ENCODE assay signal across 12 cellular contexts in the genomic region with DNA sequence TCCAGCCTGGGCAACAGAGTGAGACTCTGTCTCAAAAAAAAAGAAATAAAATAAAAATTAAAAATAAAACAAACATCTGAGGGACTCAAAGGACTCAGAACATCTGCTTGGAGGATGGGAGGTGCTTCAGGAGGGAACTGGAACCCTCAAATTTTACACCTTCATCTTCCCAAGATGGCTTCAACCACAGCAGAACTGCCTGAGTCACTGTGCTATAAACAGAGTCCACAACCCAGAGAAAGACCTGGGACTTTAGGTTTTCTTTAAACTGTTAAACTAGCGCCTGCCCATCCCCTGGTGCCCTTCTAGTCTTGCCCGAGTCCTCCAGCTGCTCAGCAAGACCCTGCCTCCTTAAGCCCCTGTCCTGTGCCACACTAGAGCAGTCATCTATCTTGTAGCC. TPM values are rescaled to one million over a fixed set of nuclear protein-coding genes. Genes with fewer than 3 reads are reported as not detected.
DNase-seq lines count a peak whose midpoint lies in the region; ATAC-seq, FAIRE-seq and TF ChIP-seq lines count a peak whose summit lies in the region.
"Had no signal": no experiment of that assay in that cellular context is flagged by ENCODE, and none has a peak within 500 bp of the region (broad histone marks: within the 10 kb centered on the region; RNA-seq: fewer than 3 reads in every experiment).

No MANE protein-coding gene starts in this region.

- H3K4me1 Mint-ChIP-seq in activated T-helper 17 cell treated with anti-CD3 and anti-CD28 coated beads, Interleukin-2, amount 50 U/mL, for 72 hours: peaks cover 45% of the 10 kb centered on the region

- peak overlapping the region in 6 of 8 donors; percentile 47 to 87 (median 70) for H3K27ac ChIP-seq in spleen
- no peak overlapping the region for H3K27ac ChIP-seq in testis

- peaks cover 80% of the 10 kb centered on the region for H3K36me3 Mint-ChIP-seq in activated T-helper 17 cell treated with anti-CD3 and anti-CD28 coated beads, Interleukin-2, amount 50 U/mL, for 72 hours (ENCODE audit: low read depth)
- H3K36me3 Mint-ChIP-seq: type B pancreatic cell had no signal

- H3K36me3 ChIP-seq in spleen: peaks cover 0 to 35% (median 2%) of the 10 kb centered on the region in 6 donors
- no peaks in the 10 kb centered on the region for H3K36me3 ChIP-seq in testis (ENCODE audit: low read depth, missing control alignments)

- H3K4me3 Mint-ChIP-seq in activated T-helper 17 cell treated with anti-CD3 and anti-CD28 coated beads, Interleukin-2, amount 50 U/mL, for 72 hours: peak overlapping the region; percentile 81
- H3K4me3 Mint-ChIP-seq: dendritic cell treated with granulocyte-macrophage colony-stimulating factor and Interleukin-4, amounts not matched to agents 40 ng/mL and 50 ng/mL, for 4 days; GM23338; type B pancreatic cell had no signal

- WGBS in spleen, 5 donors: 59 to 82% (median 79%) methylated on average over 2 of the region's 2 CpGs
- WGBS in testis, 2 donors: 92 to 94% methylated on average over 2 of the region's 2 CpGs

- H3K27ac Mint-ChIP-seq in activated T-helper 17 cell treated with anti-CD3 and anti-CD28 coated beads, Interleukin-2, amount 50 U/mL, for 72 hours: peak overlapping the region; percentile 97
- H3K27ac Mint-ChIP-seq: dendritic cell treated with granulocyte-macrophage colony-stimulating factor and Interleukin-4, amounts not matched to agents 40 ng/mL and 50 ng/mL, for 4 days; GM23338; type B pancreatic cell had no signal

- FAIRE-seq in RCC 7860 (lab: Jason Lieb, UNC): no peak

- peaks cover 6 to 61% (median 26%) of the 10 kb centered on the region in 6 donors for H3K4me1 ChIP-seq in spleen
- no peaks in the 10 kb centered on the region for H3K4me1 ChIP-seq in testis

- no peaks in the 10 kb centered on the region for H3K27me3 Mint-ChIP-seq in activated T-helper 17 cell treated with anti-CD3 and anti-CD28 coated beads, Interleukin-2, amount 50 U/mL, for 72 hours
- H3K27me3 Mint-ChIP-seq: dendritic cell treated with granulocyte-macrophage colony-stimulating factor and Interleukin-4, amounts not matched to agents 40 ng/mL and 50 ng/mL, for 4 days had no signal

- H3K4me3 ChIP-seq in spleen (no peak overlapping the region), testis (no peak overlapping the region)
- H3K4me3 ChIP-seq: GM23338 had no signal

- peak; percentile 18 for ATAC-seq in HG03064 (IDR thresholded peaks at IDR 0.05; ENCODE audit: low read depth, unreplicated experiment)
- peak; percentile 54 for ATAC-seq in activated T-helper 17 cell treated with anti-CD3 and anti-CD28 coated beads, Interleukin-2, amount 50 U/mL, for 72 hours (replicated peaks)

- TF ChIP-seq POLR2A in spleen (IDR thresholded peaks at IDR 0.05) (no peak), testis (IDR thresholded peaks at IDR 0.05) (no peak)

- H3K27me3 ChIP-seq in spleen (replicated peaks in 1 of 7): no peaks in the 10 kb centered on the region
- no peaks in the 10 kb centered on the region for H3K27me3 ChIP-seq in testis

- H3K9me3 ChIP-seq in spleen (no peaks in the 10 kb centered on the region), testis (no peaks in the 10 kb centered on the region)

- no peaks in the 10 kb centered on the region for H3K9me3 Mint-ChIP-seq in activated T-helper 17 cell treated with anti-CD3 and anti-CD28 coated beads, Interleukin-2, amount 50 U/mL, for 72 hours
- H3K9me3 Mint-ChIP-seq: dendritic cell treated with granulocyte-macrophage colony-stimulating factor and Interleukin-4, amounts not matched to agents 40 ng/mL and 50 ng/mL, for 4 days; GM23338; type B pancreatic cell had no signal

- DNase-seq in activated CD4-positive, alpha-beta T cell treated with anti-CD3 and anti-CD28 coated beads for 48 hours: peak; percentile 33
- no peak for DNase-seq in activated CD4-positive, alpha-beta T cell treated with anti-CD3 and anti-CD28 coated beads, Interleukin-2, amount 50 U/mL, for 4 hours
- DNase-seq in spleen: peak; percentile 30
- no peak for DNase-seq in NOMO-1 (lab: John Stamatoyannopoulos, UW; ENCODE audit: unreplicated experiment in 2 of 2)
- DNase-seq in RCC 7860 (ENCODE audit: low spot score): no peak
- DNase-seq in testis: no peak
- DNase-seq: Calu3 had no signal

- TF ChIP-seq CTCF in spleen (IDR thresholded peaks at IDR 0.05 in 8 of 11, conservative IDR thresholded peaks at IDR 0.05 in 3 of 11): no peak
- no peak for TF ChIP-seq CTCF in testis (IDR thresholded peaks at IDR 0.05)

- intact Hi-C loops in spleen (cut with DNase I; ENCODE audit: low total_unique reads) (no loop called here), testis (cut with DNase I; ENCODE audit: low total_unique reads) (no loop called here)

RNA-seq across cellular contexts. Expression of gene RGS10, which starts 40.8 kb away (rescaled TPM):
- total RNA-seq in activated T-helper 17 cell treated with anti-CD3 and anti-CD28 coated beads, Interleukin-2, amount 50 U/mL, for 72 hours: 10 to 100 TPM; 85.2 to 87.7 TPM
- total RNA-seq in spleen (10 to 100 TPM; 29.1 to 74.1 (median 38.9) TPM), testis (1 to 10 TPM; 3.6 to 7.1 TPM)
- polyA plus RNA-seq in spleen (100 to 1,000 TPM in 1 of 3 donors, 10 to 100 TPM in 2; 52.7 to 127 (median 92.9) TPM), testis (ENCODE audit: insufficient read depth, low read depth, low replicate concordance) (13.7 TPM)

Comparison
In these comparisons a context has a peak if more than half of its experiments do, and no peak if none do; other contexts are left out.
1. DNase-seq: peak in activated CD4-positive, alpha-beta T cell treated with anti-CD3 and anti-CD28 coated beads for 48 hours (single experiment) and spleen (single experiment); none in activated CD4-positive, alpha-beta T cell treated with anti-CD3 and anti-CD28 coated beads, Interleukin-2, amount 50 U/mL, for 4 hours (0 of 2), NOMO-1 (0 of 2), RCC 7860 (single experiment) and testis (single experiment).
2. H3K27ac ChIP-seq: peak in spleen (6 of 8); none in testis (0 of 2).